11 cellular contexts compared by ENCODE assay signal in genomic region chr3:57864853-57865252, GRCh38.
DNase-seq lines count a peak whose midpoint lies in the region; ATAC-seq, FAIRE-seq and TF ChIP-seq lines count a peak whose summit lies in the region.
"Had no signal": no experiment of that assay in that cellular context is flagged by ENCODE, and none has a peak within 500 bp of the region (broad histone marks: within the 10 kb centered on the region; RNA-seq: fewer than 3 reads in every experiment).

No MANE protein-coding gene starts in this region.

- TF ChIP-seq CTCF in A673 (conservative IDR thresholded peaks at IDR 0.05; ENCODE audit: low read depth, low read length) (peak; percentile 35; the same call in 1 of the 2 replicates), kidney (IDR thresholded peaks at IDR 0.05; ENCODE audit: borderline replicate concordance, extremely low read depth, insufficient read depth) (peak; percentile 17)

- POLR2A ChIA-PET in A673 (lab: Charles Lee; ENCODE audit: low non-redundant PET) = no interaction called here

- ATAC-seq in HG02885 (IDR thresholded peaks at IDR 0.05; ENCODE audit: poor library complexity, unreplicated experiment) (no peak), GM21717 (IDR thresholded peaks at IDR 0.05; ENCODE audit: unreplicated experiment) (no peak)
- ATAC-seq: naive thymus-derived CD4-positive, alpha-beta T cell had no signal

- no peak overlapping the region for H3K9ac ChIP-seq in kidney (ENCODE audit: low read length in 2 of 2)

- BruUV-seq in A673 (replicated peaks; lab: Mats Ljungman, UMichigan) = no TSS peak

- H3K9me3 ChIP-seq in A673 (ENCODE audit: low read depth, low read length, poor library complexity, severe bottlenecking) (no peaks in the 10 kb centered on the region), kidney (ENCODE audit: control insufficient read depth in 1 of 2, low read length in 2 of 2) (no peaks in the 10 kb centered on the region)
- H3K9me3 ChIP-seq: HAP-1 had no signal

- DNase-seq in A673 (ENCODE audit: low spot score) (peak; percentile 32), HT-29 (ENCODE audit: low spot score) (peak; percentile 25), astrocyte of the hippocampus (ENCODE audit: low read depth, low spot score) (peak; percentile 52), kidney (no peak), NCI-H1694 (lab: John Stamatoyannopoulos, UW) (no peak)
- DNase-seq in activated naive CD4-positive, alpha-beta T cell treated with anti-CD3 and anti-CD28 coated beads, Interleukin-2, amount 50 U/mL, for 16 hours = no peak
- DNase-seq: naive thymus-derived CD4-positive, alpha-beta T cell; stimulated activated CD8-positive, alpha-beta memory T cell treated with anti-CD3 and anti-CD28 coated beads, Interleukin-4, amount 100 ng/mL, for 48 hours had no signal

- intact Hi-C loops in A673 (cut with micrococcal nuclease; ENCODE audit: unreplicated experiment) = no loop called here
- intact Hi-C loops in kidney (cut with DNase I) = no loop called here

- FAIRE-seq in kidney (lab: Jason Lieb, UNC) = peak; percentile 11

- H3K4me3 ChIP-seq in A673 (ENCODE audit: low read depth, low read length, poor library complexity, severe bottlenecking) (no peak overlapping the region), kidney (ENCODE audit: low read length in 2 of 2) (no peak overlapping the region)
- H3K4me3 ChIP-seq: HAP-1 had no signal

- H3K36me3 ChIP-seq in A673 (ENCODE audit: insufficient read depth, low read length, poor library complexity, severe bottlenecking) (no peaks in the 10 kb centered on the region), kidney (ENCODE audit: control insufficient read depth in 1 of 2, insufficient read depth in 2 of 2, low read length in 2 of 2) (peaks cover 0 to 9% of the 10 kb centered on the region in 2 donors)

- no peaks in the 10 kb centered on the region for H3K27me3 ChIP-seq in A673 (replicated peaks; ENCODE audit: insufficient read depth, low read depth, low read length, poor library complexity)

- H3K27ac ChIP-seq in A673 (ENCODE audit: low read depth, low read length, poor library complexity, severe bottlenecking) = no peak overlapping the region
- no peak overlapping the region for H3K27ac ChIP-seq in kidney (ENCODE audit: low read depth in 2 of 2, low read length in 2 of 2)

- H3K4me1 ChIP-seq in A673 (ENCODE audit: insufficient read depth, low read length, poor library complexity, severe bottlenecking) (no peaks in the 10 kb centered on the region), kidney (ENCODE audit: control insufficient read depth in 1 of 2, insufficient read depth in 1 of 2, low read depth in 1 of 2, low read length in 2 of 2) (no peaks in the 10 kb centered on the region)

- CTCF ChIA-PET in A673 (lab: Charles Lee) = no interaction called here

Comparison
In these comparisons a context has a peak if more than half of its experiments do, and no peak if none do; other contexts are left out.
1. DNase-seq: peak in A673 (single experiment), HT-29 (single experiment) and astrocyte of the hippocampus (single experiment); none in kidney (single experiment), NCI-H1694 (single experiment) and activated naive CD4-positive, alpha-beta T cell treated with anti-CD3 and anti-CD28 coated beads, Interleukin-2, amount 50 U/mL, for 16 hours (single experiment).